Comparison of ENCODE assay signal across 9 cellular contexts in genomic region chr6:100573169-100573568, GRCh38.
DNase-seq lines count a peak whose midpoint lies in the region; ATAC-seq, FAIRE-seq and TF ChIP-seq lines count a peak whose summit lies in the region.
"Had no signal": no experiment of that assay in that cellular context is flagged by ENCODE, and none has a peak within 500 bp of the region (broad histone marks: within the 10 kb centered on the region; RNA-seq: fewer than 3 reads in every experiment).

No MANE protein-coding gene starts in this region.

- TF ChIP-seq RAD21 in HepG2 (CRISPR knock-in tag; IDR thresholded peaks at IDR 0.05) = no peak

- DNase-seq in COLO829 (ENCODE audit: low spot score) (peak; percentile 41), astrocyte of the cerebellum (ENCODE audit: low read depth) (peak; percentile 28), HepG2 (ENCODE audit: low spot score) (peak; percentile 15), NCI-H2029 (lab: John Stamatoyannopoulos, UW) (no peak), Ammon's horn (ENCODE audit: low spot score) (no peak), KBM-7 (no peak)
- no peak for DNase-seq in activated CD4-positive, alpha-beta T cell treated with anti-CD3 and anti-CD28 coated beads for 1 hour

- POLR2A ChIA-PET in HepG2 (lab: Yijun Ruan, JAX) = no interaction called here

- H3K4me2 ChIP-seq in KMS-11 (no peak overlapping the region), HepG2 (ENCODE audit: low read depth, low read length) (no peak overlapping the region)

- intact Hi-C loops in HepG2 (cut with micrococcal nuclease; ENCODE audit: unreplicated experiment) = loop anchor here (2.0 to 10.0 kb wide), 2 partner anchors 248 to 456 kb away; no protein-coding TSS in a partner anchor

- H3K36me3 ChIP-seq in KMS-11 (ENCODE audit: insufficient read depth) (no peaks in the 10 kb centered on the region), HepG2 (replicated peaks in 1 of 2; ENCODE audit: control insufficient read depth in 1 of 2, insufficient read depth in 2 of 2, low read length in 2 of 2) (no peaks in the 10 kb centered on the region; a peak in 2 of 5 replicates)

- ATAC-seq in HepG2 = no peak
- ATAC-seq: activated T-helper 17 cell treated with anti-CD3 and anti-CD28 coated beads, Interleukin-2, amount 50 U/mL, for 72 hours had no signal

- no peak overlapping the region for H3K9ac ChIP-seq in KMS-11
- H3K9ac ChIP-seq in HepG2 (ENCODE audit: insufficient read depth, low read depth, low read length) = no peak overlapping the region

- no peak for TF ChIP-seq EP300 in HepG2 (IDR thresholded peaks at IDR 0.05; ENCODE audit: low read depth in 2 of 2, low read length in 2 of 2)
- TF ChIP-seq EP300 in HepG2 (CRISPR knock-in tag; IDR thresholded peaks at IDR 0.05; ENCODE audit: borderline replicate concordance) = no peak

- no peaks in the 10 kb centered on the region for H3K4me1 ChIP-seq in KMS-11 (ENCODE audit: low read depth, poor library complexity, severe bottlenecking)
- H3K4me1 ChIP-seq in HepG2 (ENCODE audit: insufficient read depth, low read length) = no peaks in the 10 kb centered on the region

- no peaks in the 10 kb centered on the region for H4K20me1 ChIP-seq in KMS-11 (ENCODE audit: insufficient read depth)
- no peaks in the 10 kb centered on the region for H4K20me1 ChIP-seq in HepG2 (ENCODE audit: insufficient read depth, low read length)

- no peaks in the 10 kb centered on the region for H3K79me2 ChIP-seq in KMS-11 (ENCODE audit: insufficient read depth, low read depth)
- H3K79me2 ChIP-seq in HepG2 (ENCODE audit: insufficient read depth, low read length) = no peaks in the 10 kb centered on the region

- BruUV-seq in HepG2 (replicated peaks; lab: Mats Ljungman, UMichigan) = no TSS peak

- H3K9me3 ChIP-seq in HepG2 (ENCODE audit: low read length) = no peaks in the 10 kb centered on the region

- H3K27ac ChIP-seq in KMS-11 = no peak overlapping the region
- no peak overlapping the region for H3K27ac ChIP-seq in HepG2 (ENCODE audit: extremely low read length, insufficient read depth, low read length)

- H2AFZ ChIP-seq in KMS-11 (ENCODE audit: low read depth) = no peak overlapping the region
- no peak overlapping the region for H2AFZ ChIP-seq in HepG2 (ENCODE audit: low read length)

- TF ChIP-seq CTCF in KMS-11 (conservative IDR thresholded peaks at IDR 0.05; ENCODE audit: low read depth, low read length) (peak; percentile 49; the same call in 1 of the 2 replicates), astrocyte of the cerebellum (IDR thresholded peaks at IDR 0.05; ENCODE audit: low read depth, low read length, missing control alignments) (peak; percentile 59), HepG2 (CRISPR knock-in tag; IDR thresholded peaks at IDR 0.05) (no peak)

- no peak for FAIRE-seq in HepG2 (lab: Jason Lieb, UNC)

- H3K4me3 ChIP-seq in KMS-11 (IDR thresholded peaks at IDR 0.05; ENCODE audit: insufficient read depth, low read depth, low read length) (no peak overlapping the region), astrocyte of the cerebellum (ENCODE audit: low read depth, low read length) (no peak overlapping the region), HepG2 (replicated peaks in 1 of 3; ENCODE audit: insufficient read depth in 1 of 3, low read depth in 2 of 3, low read length in 3 of 3) (no peak overlapping the region)

- in situ Hi-C loops in astrocyte of the cerebellum (cut with HindIII; ENCODE audit: low sequenced_read_pairs) (no loop called here), HepG2 (cut with HindIII; ENCODE audit: extremely low pct_ligation_motif_present, low pct_unique_long_range_greater_than_20kb) (no loop called here), KBM-7 (cut with MboI; ENCODE audit: low pct_unique_long_range_greater_than_20kb, low sequenced_read_pairs) (no loop called here)

- CTCF ChIA-PET in HepG2 (lab: Yijun Ruan, JAX; ENCODE audit: low intra/inter-chr PET ratio, low total read pairs) = no interaction called here

- H3K27me3 ChIP-seq in KMS-11 (ENCODE audit: insufficient read depth, low read depth) (no peaks in the 10 kb centered on the region), HepG2 (ENCODE audit: control insufficient read depth in 1 of 2, insufficient read depth in 2 of 2, low read length in 2 of 2) (no peaks in the 10 kb centered on the region)

- no peak for TF ChIP-seq POLR2A in HepG2 (IDR thresholded peaks at IDR 0.05; ENCODE audit: insufficient read depth in 1 of 2, low read depth in 2 of 2, low read length in 2 of 2)

TF ChIP-seq in HepG2, 621 proteins besides CTCF, POLR2A, EP300 and RAD21:
- TF ChIP-seq CC2D1A (CRISPR knock-in tag; IDR thresholded peaks at IDR 0.05) = no peak
- TF ChIP-seq, protein P1, sequence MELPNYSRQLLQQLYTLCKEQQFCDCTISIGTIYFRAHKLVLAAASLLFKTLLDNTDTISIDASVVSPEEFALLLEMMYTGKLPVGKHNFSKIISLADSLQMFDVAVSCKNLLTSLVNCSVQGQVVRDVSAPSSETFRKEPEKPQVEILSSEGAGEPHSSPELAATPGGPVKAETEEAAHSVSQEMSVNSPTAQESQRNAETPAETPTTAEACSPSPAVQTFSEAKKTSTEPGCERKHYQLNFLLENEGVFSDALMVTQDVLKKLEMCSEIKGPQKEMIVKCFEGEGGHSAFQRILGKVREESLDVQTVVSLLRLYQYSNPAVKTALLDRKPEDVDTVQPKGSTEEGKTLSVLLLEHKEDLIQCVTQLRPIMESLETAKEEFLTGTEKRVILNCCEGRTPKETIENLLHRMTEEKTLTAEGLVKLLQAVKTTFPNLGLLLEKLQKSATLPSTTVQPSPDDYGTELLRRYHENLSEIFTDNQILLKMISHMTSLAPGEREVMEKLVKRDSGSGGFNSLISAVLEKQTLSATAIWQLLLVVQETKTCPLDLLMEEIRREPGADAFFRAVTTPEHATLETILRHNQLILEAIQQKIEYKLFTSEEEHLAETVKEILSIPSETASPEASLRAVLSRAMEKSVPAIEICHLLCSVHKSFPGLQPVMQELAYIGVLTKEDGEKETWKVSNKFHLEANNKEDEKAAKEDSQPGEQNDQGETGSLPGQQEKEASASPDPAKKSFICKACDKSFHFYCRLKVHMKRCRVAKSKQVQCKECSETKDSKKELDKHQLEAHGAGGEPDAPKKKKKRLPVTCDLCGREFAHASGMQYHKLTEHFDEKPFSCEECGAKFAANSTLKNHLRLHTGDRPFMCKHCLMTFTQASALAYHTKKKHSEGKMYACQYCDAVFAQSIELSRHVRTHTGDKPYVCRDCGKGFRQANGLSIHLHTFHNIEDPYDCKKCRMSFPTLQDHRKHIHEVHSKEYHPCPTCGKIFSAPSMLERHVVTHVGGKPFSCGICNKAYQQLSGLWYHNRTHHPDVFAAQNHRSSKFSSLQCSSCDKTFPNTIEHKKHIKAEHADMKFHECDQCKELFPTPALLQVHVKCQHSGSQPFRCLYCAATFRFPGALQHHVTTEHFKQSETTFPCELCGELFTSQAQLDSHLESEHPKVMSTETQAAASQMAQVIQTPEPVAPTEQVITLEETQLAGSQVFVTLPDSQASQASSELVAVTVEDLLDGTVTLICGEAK (IDR thresholded peaks at IDR 0.05) = 0 out of 2 replicates have a peak, but pooled peaks have one; percentile 26
- TF ChIP-seq, protein P1 (CRISPR knock-in tag; IDR thresholded peaks at IDR 0.05) = no peak
- TF ChIP-seq REL (CRISPR knock-in tag; conservative IDR thresholded peaks at IDR 0.05) = no peak
- no peak for TF ChIP-seq TERF1 (CRISPR knock-in tag; IDR thresholded peaks at IDR 0.05)

Comparison
In these comparisons a context has a peak if more than half of its experiments do, and no peak if none do; other contexts are left out.
1. DNase-seq: peak in COLO829 (single experiment), astrocyte of the cerebellum (single experiment) and HepG2 (single experiment); none in activated CD4-positive, alpha-beta T cell treated with anti-CD3 and anti-CD28 coated beads for 1 hour (single experiment), NCI-H2029 (single experiment), Ammon's horn (single experiment) and KBM-7 (single experiment).